Comparison of ENCODE assay signal across 8 cellular contexts in genomic region chr18:21997207-21998143, GRCh38.
DNase-seq lines count a peak whose midpoint lies in the region; ATAC-seq lines count a peak whose summit lies in the region.

No MANE protein-coding gene starts in this region.

- no peak overlapping the region for H3K4me3 ChIP-seq in adipocyte (ENCODE audit: low read length)

- H3K4me3 Mint-ChIP-seq in stimulated activated naive B cell treated with anti-CD40 and anti-IgM and Interleukin-4, amounts not matched to agents 10 μg/mL and 1 μg/mL and 100 μg/mL, for 72 hours: no peak overlapping the region

- H3K36me3 ChIP-seq in adipocyte (ENCODE audit: control insufficient read depth, insufficient read depth, low read length, severe bottlenecking): no peaks in the 10 kb centered on the region

- H3K9ac ChIP-seq in adipocyte (ENCODE audit: low read length): no peak overlapping the region

- peaks cover 19% of the 10 kb centered on the region for H3K4me1 ChIP-seq in adipocyte (ENCODE audit: control insufficient read depth, insufficient read depth, low read length)

- no peak overlapping the region for H3K27ac Mint-ChIP-seq in stimulated activated naive B cell treated with anti-CD40 and anti-IgM and Interleukin-4, amounts not matched to agents 10 μg/mL and 1 μg/mL and 100 μg/mL, for 72 hours

- peaks cover 3 to 5% of the 10 kb centered on the region in 2 donors for H3K4me1 Mint-ChIP-seq in stimulated activated naive B cell treated with anti-CD40 and anti-IgM and Interleukin-4, amounts not matched to agents 10 μg/mL and 1 μg/mL and 100 μg/mL, for 72 hours

- DNase-seq in DMS53 (lab: John Stamatoyannopoulos, UW): peak; percentile 64
- peak; percentile 66 for DNase-seq in NAMALWA (ENCODE audit: low spot score)
- DNase-seq in adipocyte (ENCODE audit: low read depth): peak; percentile 63
- peak; percentile 34 for DNase-seq in hepatic stellate cell (ENCODE audit: low spot score)
- DNase-seq in stimulated activated naive B cell treated with anti-CD40 and anti-IgM and Interleukin-4, amounts not matched to agents 10 μg/mL and 1 μg/mL and 100 μg/mL, for 72 hours: no peak
- no peak for DNase-seq in activated CD4-positive, alpha-beta T cell treated with anti-CD3 and anti-CD28 coated beads for 4 hours
- DNase-seq in middle frontal gyrus (ENCODE audit: extremely low spot score, low spot score): no peak

- H3K36me3 Mint-ChIP-seq in stimulated activated naive B cell treated with anti-CD40 and anti-IgM and Interleukin-4, amounts not matched to agents 10 μg/mL and 1 μg/mL and 100 μg/mL, for 72 hours: no peaks in the 10 kb centered on the region

- H3K27me3 ChIP-seq in adipocyte (replicated peaks; ENCODE audit: control insufficient read depth, insufficient read depth, low read length): peaks cover 7% of the 10 kb centered on the region

- no peaks in the 10 kb centered on the region for H3K9me3 ChIP-seq in adipocyte (ENCODE audit: control insufficient read depth, low read length)

- peaks cover 0 to 1% of the 10 kb centered on the region in 2 donors for H3K9me3 Mint-ChIP-seq in stimulated activated naive B cell treated with anti-CD40 and anti-IgM and Interleukin-4, amounts not matched to agents 10 μg/mL and 1 μg/mL and 100 μg/mL, for 72 hours

- peak; percentile 56 for ATAC-seq in GM19452 (IDR thresholded peaks at IDR 0.05; ENCODE audit: unreplicated experiment)
- peak; percentile 61 to 70 for ATAC-seq in stimulated activated naive B cell treated with anti-CD40 and anti-IgM and Interleukin-4, amounts not matched to agents 10 μg/mL and 1 μg/mL and 100 μg/mL, for 72 hours (replicated peaks)

- H3K27me3 Mint-ChIP-seq in stimulated activated naive B cell treated with anti-CD40 and anti-IgM and Interleukin-4, amounts not matched to agents 10 μg/mL and 1 μg/mL and 100 μg/mL, for 72 hours: peaks cover 4 to 6% of the 10 kb centered on the region in 2 donors

Comparison
In these comparisons a context has a peak if more than half of its experiments do, and no peak if none do; other contexts are left out.
1. DNase-seq: peak in DMS53 (single experiment), NAMALWA (single experiment), adipocyte (single experiment) and hepatic stellate cell (single experiment); none in stimulated activated naive B cell treated with anti-CD40 and anti-IgM and Interleukin-4, amounts not matched to agents 10 μg/mL and 1 μg/mL and 100 μg/mL, for 72 hours (single experiment), activated CD4-positive, alpha-beta T cell treated with anti-CD3 and anti-CD28 coated beads for 4 hours (0 of 2) and middle frontal gyrus (single experiment).